In genomic region chr16:73147958-73148357, GRCh38 we compare ENCODE assay signal across 13 cellular contexts.
DNase-seq lines count a peak whose midpoint lies in the region.
"Had no signal": no experiment of that assay in that cellular context is flagged by ENCODE, and none has a peak within 500 bp of the region (broad histone marks: within the 10 kb centered on the region; RNA-seq: fewer than 3 reads in every experiment).

No MANE protein-coding gene starts in this region.

- DNase-seq in NCI-H748 (lab: John Stamatoyannopoulos, UW; ENCODE audit: unreplicated experiment) (peak; percentile 2), NCI-H748 treated with DMSO at 0.1 percent for 48 hours (lab: John Stamatoyannopoulos, UW) (no peak), NAMALWA (ENCODE audit: low spot score) (peak; percentile 8), dermis blood vessel endothelial cell (peak; percentile 26), CD1c-positive myeloid dendritic cell (ENCODE audit: extremely low spot score) (no peak), nucleus accumbens (lab: John Stamatoyannopoulos, UW) (no peak)
- DNase-seq: CD4-positive, alpha-beta T cell; CD8-positive, alpha-beta memory T cell; DMS 273 treated with DMSO at 0.1 percent for 48 hours; DMS79; EL; GDM1; H9 had no signal

Comparison
In these comparisons a context has a peak if more than half of its experiments do, and no peak if none do; other contexts are left out.
1. DNase-seq: peak in NCI-H748 (single experiment), NAMALWA (single experiment) and dermis blood vessel endothelial cell (single experiment); none in NCI-H748 treated with DMSO at 0.1 percent for 48 hours (single experiment), CD1c-positive myeloid dendritic cell (single experiment) and nucleus accumbens (0 of 56).